Comparison of ENCODE assay signal across 8 cellular contexts in the genomic region with DNA sequence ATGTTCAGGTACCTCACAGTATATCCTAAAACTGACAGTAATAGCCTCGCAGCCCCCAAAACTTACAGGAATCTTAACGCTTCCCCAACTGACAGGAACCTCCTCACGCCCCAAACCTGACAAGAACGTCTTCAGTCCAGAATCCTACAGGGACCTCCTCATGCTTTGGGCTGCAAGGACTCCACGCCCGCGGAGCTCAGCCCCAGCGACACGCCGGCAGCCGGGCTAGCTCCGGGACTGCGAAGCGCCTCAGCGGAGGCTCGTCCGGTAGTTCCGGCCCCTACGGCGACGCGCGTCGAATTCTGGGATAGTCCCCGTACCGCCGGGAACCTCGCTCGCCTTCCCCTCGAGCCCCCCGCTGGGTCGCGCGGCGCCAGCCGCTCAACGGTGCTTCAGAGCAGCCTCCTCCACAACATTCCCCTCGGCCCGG. TPM values are rescaled to one million over a fixed set of nuclear protein-coding genes. Genes with fewer than 3 reads are reported as not detected.
DNase-seq lines count a peak whose midpoint lies in the region; ATAC-seq and TF ChIP-seq lines count a peak whose summit lies in the region.

No MANE protein-coding gene starts in this region.

- H3K27ac Mint-ChIP-seq in neural crest cell (ENCODE audit: unreplicated experiment), result peak overlapping the region; percentile 99

- H3K27me3 Mint-ChIP-seq in neural crest cell (ENCODE audit: low read depth), result no peaks in the 10 kb centered on the region

- peak overlapping the region; percentile 74 for H3K27ac ChIP-seq in vagina

- no peaks in the 10 kb centered on the region for H3K4me1 ChIP-seq in vagina

- intact Hi-C loops in vagina (cut with DNase I), result no loop called here

- peaks cover 25% of the 10 kb centered on the region for H3K4me1 Mint-ChIP-seq in neural crest cell

- ATAC-seq in GM21737 (IDR thresholded peaks at IDR 0.05; ENCODE audit: unreplicated experiment), result peak; percentile 28

- no peaks in the 10 kb centered on the region for H3K27me3 ChIP-seq in vagina

- no peak for TF ChIP-seq CTCF in fibroblast of pulmonary artery (IDR thresholded peaks at IDR 0.05; ENCODE audit: low read length, missing control alignments)
- peak; percentile 22 for TF ChIP-seq CTCF in neural crest cell (conservative IDR thresholded peaks at IDR 0.05)
- no peak for TF ChIP-seq CTCF in vagina (IDR thresholded peaks at IDR 0.05)

- DNase-seq in DMS53 (lab: John Stamatoyannopoulos, UW) (peak; percentile 76), DMS53 treated with DMSO at 0.1 percent for 48 hours (lab: John Stamatoyannopoulos, UW; ENCODE audit: unreplicated experiment) (no peak), M059J (ENCODE audit: low read depth) (peak; percentile 38), activated T-helper 1 cell treated with Interleukin-2 at 50 U/mL for 16 hours (ENCODE audit: low read depth) (peak; percentile 19), fibroblast of pulmonary artery (ENCODE audit: low read depth) (peak; percentile 14), neural crest cell (ENCODE audit: low read depth, low spot score) (no peak), vagina (ENCODE audit: extremely low spot score in 2 of 2) (no peak)

- H3K9me3 ChIP-seq in vagina, result no peaks in the 10 kb centered on the region

- peaks cover 0 to 4% of the 10 kb centered on the region in 2 donors for H3K36me3 ChIP-seq in vagina

- peaks cover 3% of the 10 kb centered on the region for H3K36me3 Mint-ChIP-seq in neural crest cell (ENCODE audit: low read depth)

- no peaks in the 10 kb centered on the region for H3K9me3 Mint-ChIP-seq in neural crest cell

- TF ChIP-seq POLR2A in vagina (IDR thresholded peaks at IDR 0.05), result no peak

- peak overlapping the region; percentile 99 for H3K4me3 Mint-ChIP-seq in neural crest cell

- H3K4me3 ChIP-seq in fibroblast of pulmonary artery (replicated peaks; ENCODE audit: low read depth, low read length) (peak overlapping the region; percentile 76), vagina (peak overlapping the region; percentile 54 to 73)

RNA-seq across cellular contexts. Expression of a gene that starts 0.6 kb away (rescaled TPM):
- 8.4 and 17.4 TPM in 2 replicates for total RNA-seq in M059J (2014; rRNA removed; shearing (Covaris generic))
- 38.1 and 38.3 TPM in 2 replicates for total RNA-seq in neural crest cell
- total RNA-seq in vagina, result 33.9 TPM

Comparison
In these comparisons a context has a peak if more than half of its experiments do, and no peak if none do; other contexts are left out.
1. DNase-seq: peak in DMS53 (single experiment), M059J (single experiment), activated T-helper 1 cell treated with Interleukin-2 at 50 U/mL for 16 hours (single experiment) and fibroblast of pulmonary artery (single experiment); none in DMS53 treated with DMSO at 0.1 percent for 48 hours (single experiment), neural crest cell (single experiment) and vagina (0 of 2).